In genomic region chr1:38612956-38613355, GRCh38 we compare ENCODE assay signal across 23 cellular contexts.
"Had no signal": no experiment of that assay in that cellular context is flagged by ENCODE, and none has a peak within 500 bp of the region (broad histone marks: within the 10 kb centered on the region; RNA-seq: fewer than 3 reads in every experiment).

No MANE protein-coding gene starts in this region.

- ATAC-seq: esophagus mucosa, gastrocnemius medialis, heart left ventricle, left cardiac atrium, left lung, left ventricle myocardium superior, lower lobe of right lung, mucosa of descending colon had no signal

- H3K4me1 ChIP-seq: esophagus squamous epithelium, left lung, lower lobe of right lung had no signal

- H3K27ac ChIP-seq: coronary artery, dorsolateral prefrontal cortex, esophagus squamous epithelium, gastrocnemius medialis, heart left ventricle, hepatocyte, left lung, lower lobe of right lung had no signal

- H3K27me3 ChIP-seq: hepatocyte had no signal

- H3K4me3 Mint-ChIP-seq: immature natural killer cell, mesothelial cell of epicardium had no signal

- H2AFZ ChIP-seq: hepatocyte had no signal

- H3K9me3 ChIP-seq: esophagus squamous epithelium, gastrocnemius medialis, lower lobe of right lung, mucosa of descending colon had no signal

- H3K4me1 Mint-ChIP-seq: immature natural killer cell, naive B cell had no signal

- DNase-seq: dermis blood vessel endothelial cell; dorsolateral prefrontal cortex; effector CD4-positive, alpha-beta T cell; effector memory CD4-positive, alpha-beta T cell; esophagus squamous epithelium; foreskin fibroblast; foreskin melanocyte; gastrocnemius medialis; heart left ventricle; hypothalamus; immature natural killer cell; islet precursor cell; left cardiac atrium; left lung; left ventricle myocardium superior; lower lobe of right lung; mesenchymal stem cell; mucosa of descending colon; naive B cell had no signal

- H3K9me3 Mint-ChIP-seq: immature natural killer cell had no signal

- H3K36me3 Mint-ChIP-seq: immature natural killer cell, mesothelial cell of epicardium had no signal

- H3K79me2 ChIP-seq: hepatocyte had no signal

- H3K27ac Mint-ChIP-seq: immature natural killer cell, mesothelial cell of epicardium had no signal

- H3K4me2 ChIP-seq: hepatocyte had no signal

- H3K36me3 ChIP-seq: esophagus squamous epithelium, gastrocnemius medialis, heart left ventricle, left lung, lower lobe of right lung had no signal

- H3K4me3 ChIP-seq: coronary artery, dorsolateral prefrontal cortex, esophagus squamous epithelium, gastrocnemius medialis, heart left ventricle, hepatocyte, left lung, lower lobe of right lung, mucosa of descending colon had no signal
